Comparison of ENCODE assay signal across 33 cellular contexts in the genomic region with DNA sequence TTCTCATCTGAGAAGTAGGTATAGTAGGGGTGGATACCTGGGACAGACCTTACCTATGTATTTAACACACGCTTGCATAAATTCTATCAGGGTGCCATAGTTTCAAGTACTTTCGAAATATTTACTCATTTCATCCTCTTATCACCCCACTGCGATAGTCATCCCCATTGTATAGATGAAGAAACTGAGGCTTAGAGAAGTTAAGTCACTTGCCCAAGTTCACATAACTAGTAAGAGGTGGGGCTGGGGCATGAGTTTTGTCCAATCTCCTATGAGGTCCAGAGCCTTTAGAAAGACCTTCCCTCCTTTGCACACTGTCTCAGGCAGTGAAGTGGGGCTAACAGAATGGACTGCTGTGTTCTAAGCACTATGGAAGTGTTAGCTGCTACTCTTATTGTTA. TPM values are rescaled to one million over a fixed set of nuclear protein-coding genes. Genes with fewer than 3 reads are reported as not detected.
"Had no signal": no experiment of that assay in that cellular context is flagged by ENCODE, and none has a peak within 500 bp of the region (broad histone marks: within the 10 kb centered on the region; RNA-seq: fewer than 3 reads in every experiment).

No MANE protein-coding gene starts in this region.

- H3K27ac ChIP-seq: KMS-11, Peyer's patch, SJSA1 had no signal

- ATAC-seq: activated CD8-positive, alpha-beta T cell treated with anti-CD3 and anti-CD28 coated beads, Interleukin-2, amount 10 ng/mL, durations not matched to agents 7 days and 5 days; activated naive CD8-positive, alpha-beta T cell treated with anti-CD3 and anti-CD28 coated beads, Interleukin-2, amount 50 U/mL, for 24 hours; PC-3 had no signal

- H3K36me3 ChIP-seq: Peyer's patch, SJSA1 had no signal

- H3K27me3 ChIP-seq: Peyer's patch, SJSA1 had no signal

- H3K36me3 Mint-ChIP-seq: activated naive CD8-positive, alpha-beta T cell; brain had no signal

- DNase-seq: activated CD4-positive, alpha-beta T cell treated with anti-CD3 and anti-CD28 coated beads, Interleukin-2, amount 10 ng/mL, durations not matched to agents 7 days and 5 days; activated CD4-positive, alpha-beta T cell treated with anti-CD3 and anti-CD28 coated beads, Interleukin-2, amount 50 U/mL, for 48 hours; activated CD8-positive, alpha-beta T cell treated with anti-CD3 and anti-CD28 coated beads, Interleukin-2, amount 10 ng/mL, durations not matched to agents 7 days and 5 days; activated gamma-delta T cell; activated naive CD4-positive, alpha-beta T cell treated with Interleukin-2 at 50 U/mL for 16 hours; activated naive CD8-positive, alpha-beta T cell treated with anti-CD3 and anti-CD28 coated beads, Interleukin-2, amount 50 U/mL, for 24 hours; activated T-cell treated with anti-CD3 and anti-CD28 coated beads, Interleukin-2, amount 50 U/mL, for 24 hours; anterior cingulate cortex; caudate nucleus; cerebellar nuclear complex; NCI-H1092 treated with DMSO at 0.1 percent for 48 hours; NCI-H1417; NCI-H187; NCI-H2029 treated with DMSO at 0.1 percent for 48 hours; NCI-H2107; NCI-H2171; NCI-H510A; NCI-H526; NCI-H748 treated with DMSO at 0.1 percent for 48 hours; NK-92 treated with Interleukin-12 subunit alpha and Interleukin-12 subunit beta, amount 100 ng/mL, for 24 hours; PC-3; Peyer's patch; RPMI8226; SHP77 treated with DMSO at 0.1 percent for 48 hours had no signal

- H3K4me1 ChIP-seq: Peyer's patch, SJSA1 had no signal

- H3K27ac Mint-ChIP-seq: activated CD4-positive, alpha-beta T cell treated with anti-CD3 and anti-CD28 coated beads, Interleukin-2, amount 10 ng/mL, durations not matched to agents 7 days and 5 days; activated CD8-positive, alpha-beta T cell treated with anti-CD3 and anti-CD28 coated beads, Interleukin-2, amount 10 ng/mL, durations not matched to agents 7 days and 5 days; activated naive CD8-positive, alpha-beta T cell; activated naive CD8-positive, alpha-beta T cell treated with anti-CD3 and anti-CD28 coated beads, Interleukin-2, amount 50 U/mL, for 24 hours; activated T-cell treated with anti-CD3 and anti-CD28 coated beads, Interleukin-2, amount 50 U/mL, for 24 hours; activated T-helper 2 cell treated with anti-CD3 and anti-CD28 coated beads, Interferon-gamma antibody, Interleukin-2, Interleukin-4, amounts not matched to agents 10 μg/mL and 5 μg/mL and 100 μg/mL, durations not matched to agents 14 hours and 24 hours and 36 hours; brain; T-helper 1 cell treated with Interleukin-12 subunit alpha and Interleukin-12 subunit beta and Interleukin-4 antibody, amounts not matched to agents 30 μg/mL and 1 μg/mL, for 36 hours; T-helper 2 cell treated with Interferon-gamma antibody and Interleukin-4, amounts not matched to agents 5 μg/mL and 100 μg/mL, for 36 hours had no signal

- H3K4me3 ChIP-seq: Peyer's patch, SJSA1 had no signal

- H3K9me3 ChIP-seq: Peyer's patch, SJSA1, SK-N-SH had no signal

- H3K9me3 Mint-ChIP-seq: activated CD4-positive, alpha-beta T cell treated with anti-CD3 and anti-CD28 coated beads, Interleukin-2, amount 10 ng/mL, durations not matched to agents 7 days and 5 days; activated naive CD8-positive, alpha-beta T cell treated with anti-CD3 and anti-CD28 coated beads, Interleukin-2, amount 50 U/mL, for 24 hours; activated T-cell treated with anti-CD3 and anti-CD28 coated beads, Interleukin-2, amount 50 U/mL, for 24 hours; activated T-helper 2 cell treated with anti-CD3 and anti-CD28 coated beads, Interferon-gamma antibody, Interleukin-2, Interleukin-4, amounts not matched to agents 10 μg/mL and 5 μg/mL and 100 μg/mL, durations not matched to agents 14 hours and 24 hours and 36 hours; T-helper 1 cell treated with Interleukin-12 subunit alpha and Interleukin-12 subunit beta and Interleukin-4 antibody, amounts not matched to agents 30 μg/mL and 1 μg/mL, for 36 hours; T-helper 2 cell treated with Interferon-gamma antibody and Interleukin-4, amounts not matched to agents 5 μg/mL and 100 μg/mL, for 36 hours had no signal

- H3K4me1 Mint-ChIP-seq: brain had no signal

- H3K4me3 Mint-ChIP-seq: activated CD4-positive, alpha-beta T cell treated with anti-CD3 and anti-CD28 coated beads, Interleukin-2, amount 10 ng/mL, durations not matched to agents 7 days and 5 days; activated CD8-positive, alpha-beta T cell treated with anti-CD3 and anti-CD28 coated beads, Interleukin-2, amount 10 ng/mL, durations not matched to agents 7 days and 5 days; activated naive CD8-positive, alpha-beta T cell; activated naive CD8-positive, alpha-beta T cell treated with anti-CD3 and anti-CD28 coated beads, Interleukin-2, amount 50 U/mL, for 24 hours; activated T-cell treated with anti-CD3 and anti-CD28 coated beads, Interleukin-2, amount 50 U/mL, for 24 hours; brain; T-helper 1 cell treated with Interleukin-12 subunit alpha and Interleukin-12 subunit beta and Interleukin-4 antibody, amounts not matched to agents 30 μg/mL and 1 μg/mL, for 36 hours; T-helper 2 cell treated with Interferon-gamma antibody and Interleukin-4, amounts not matched to agents 5 μg/mL and 100 μg/mL, for 36 hours had no signal

- H3K4me2 ChIP-seq: KMS-11, SK-N-SH had no signal

- H3K9ac ChIP-seq: KMS-11, SK-N-SH had no signal

RNA-seq across cellular contexts. Expression of a gene that starts 6.2 kb away (rescaled TPM):
- total RNA-seq: activated CD4-positive, alpha-beta T cell treated with anti-CD3 and anti-CD28 coated beads, Interleukin-2, amount 10 ng/mL, durations not matched to agents 7 days and 5 days; activated CD8-positive, alpha-beta T cell treated with anti-CD3 and anti-CD28 coated beads, Interleukin-2, amount 10 ng/mL, durations not matched to agents 7 days and 5 days; activated T-helper 2 cell treated with anti-CD3 and anti-CD28 coated beads, Interferon-gamma antibody, Interleukin-2, Interleukin-4, amounts not matched to agents 10 μg/mL and 5 μg/mL and 100 μg/mL, durations not matched to agents 14 hours and 24 hours and 36 hours; LHCN-M2; PC-3; Peyer's patch; SJSA1 had no signal
- polyA plus RNA-seq: SK-N-SH had no signal
